In the genomic region with DNA sequence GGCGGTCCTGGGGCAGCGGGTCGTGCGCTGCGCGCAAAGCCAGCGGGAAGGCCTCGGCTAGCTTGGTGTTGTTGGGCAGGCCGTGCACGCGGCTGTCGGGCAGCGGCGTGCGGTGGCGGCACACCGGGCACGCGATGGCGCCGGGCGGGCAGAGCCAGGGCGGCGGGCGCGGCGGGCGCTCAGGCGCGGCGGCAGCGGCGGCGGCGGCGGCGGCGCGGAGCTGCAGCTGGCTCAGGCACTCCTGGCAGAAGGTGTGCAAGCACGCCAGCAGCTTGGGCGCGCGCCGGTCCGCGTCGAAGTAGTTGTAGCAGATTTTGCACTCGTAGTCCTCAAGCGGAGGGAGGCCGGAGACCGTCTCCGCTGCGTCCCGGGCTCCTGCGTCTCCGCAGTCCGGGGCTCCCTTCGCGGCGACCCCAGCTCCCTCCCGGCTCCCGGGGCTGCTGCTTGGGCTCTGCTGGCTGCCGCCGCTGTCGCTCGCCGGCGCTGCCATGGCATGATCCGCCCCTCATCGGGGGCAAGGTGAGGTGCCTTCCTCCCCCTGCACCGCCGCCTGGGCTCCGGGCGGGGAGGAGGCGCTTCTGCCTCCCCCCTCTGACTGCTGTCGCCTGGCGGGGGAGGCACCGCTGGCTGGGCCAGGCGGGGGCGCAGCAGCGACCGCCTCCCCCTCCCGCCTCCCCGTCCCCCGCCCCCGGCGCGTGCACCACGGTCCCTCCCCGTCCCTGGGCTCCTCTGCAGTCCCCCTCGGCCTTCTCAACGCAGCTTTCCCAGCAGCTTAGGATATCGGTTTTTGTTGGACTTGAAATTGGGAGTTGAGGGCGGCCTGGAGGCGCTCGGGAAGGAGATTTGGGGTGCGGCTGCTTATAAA, we compare ENCODE assay signal across 9 cellular contexts. TPM values are rescaled to one million over a fixed set of nuclear protein-coding genes. Genes with fewer than 3 reads are reported as not detected.
DNase-seq lines count a peak whose midpoint lies in the region; ATAC-seq, FAIRE-seq and TF ChIP-seq lines count a peak whose summit lies in the region.
"Had no signal": no experiment of that assay in that cellular context is flagged by ENCODE, and none has a peak within 500 bp of the region (broad histone marks: within the 10 kb centered on the region; RNA-seq: fewer than 3 reads in every experiment).

No MANE protein-coding gene starts in this region.

- FAIRE-seq in pancreas (lab: Jason Lieb, UNC) = no peak
- FAIRE-seq: G401.6 had no signal

- H3K27me3 ChIP-seq in HL-60 (ENCODE audit: insufficient read depth, poor library complexity, severe bottlenecking) = peaks cover 8% of the 10 kb centered on the region
- peaks cover 0 to 24% (median 6%) of the 10 kb centered on the region in 4 donors for H3K27me3 ChIP-seq in pancreas

- DNase-seq in NCI-H524 (lab: John Stamatoyannopoulos, UW) = peak; percentile 39 to 57
- DNase-seq in NCI-H524 treated with DMSO at 0.1 percent for 48 hours (lab: John Stamatoyannopoulos, UW) = no peak
- DNase-seq in HL-60 (ENCODE audit: low read depth in 1 of 2, low spot score in 1 of 2) = peak in 1 of 2 experiments; percentile 43
- DNase-seq in fibroblast of villous mesenchyme (ENCODE audit: low read depth) = no peak
- peak in 3 of 6 donors; percentile 31 to 76 (median 72) for DNase-seq in pancreas
- no peak for DNase-seq in cerebellar nuclear complex (lab: John Stamatoyannopoulos, UW)

- H3K4me1 ChIP-seq in pancreas = peaks cover 0 to 5% (median 0%) of the 10 kb centered on the region in 3 donors

- intact Hi-C loops in pancreas (cut with DNase I) = loop anchor here in 1 of 3 donors (10.0 kb wide), 1 partner anchor 245 kb away; no protein-coding TSS in a partner anchor

- ATAC-seq in GM21390 (IDR thresholded peaks at IDR 0.05; ENCODE audit: unreplicated experiment) (peak; percentile 47), SK-N-SH treated with all-trans-retinoic acid at 6 μM for 48 hours (peak; percentile 10; the same call in 1 of the 3 replicates), pancreas (peak; percentile 51 to 67 (median 60))

- no peak overlapping the region for H3K27ac ChIP-seq in HL-60 (replicated peaks)
- no peak overlapping the region for H3K27ac ChIP-seq in pancreas

- TF ChIP-seq CTCF in HL-60 (IDR thresholded peaks at IDR 0.05; ENCODE audit: insufficient read depth, low read length) (no peak), fibroblast of villous mesenchyme (IDR thresholded peaks at IDR 0.05; ENCODE audit: insufficient read depth, low read depth, low read length) (no peak), pancreas (IDR thresholded peaks at IDR 0.05) (no peak)

- no peaks in the 10 kb centered on the region for H3K36me3 ChIP-seq in pancreas

- no peaks in the 10 kb centered on the region for H3K9me3 ChIP-seq in pancreas

- WGBS in pancreas, 2 donors = 1 to 2% methylated on average over 56 to 97 of the region's 97 CpGs

- H3K4me3 ChIP-seq in HL-60 (replicated peaks; ENCODE audit: insufficient read depth, low read length) (peak overlapping the region; percentile 49), fibroblast of villous mesenchyme (ENCODE audit: low read depth, low read length) (peak overlapping the region; percentile 50), pancreas (peak overlapping the region in 3 of 4 donors; percentile 20 to 49 (median 37))

TF ChIP-seq in SK-N-SH treated with all-trans-retinoic acid at 6 μM for 48 hours, 23 proteins besides CTCF, POLR2A, EP300 and RAD21 (continues in another document):
- TF ChIP-seq ESRRG (CRISPR knock-in tag; IDR thresholded peaks at IDR 0.05) (no peak), ISL1 (CRISPR knock-in tag; IDR thresholded peaks at IDR 0.05) (no peak), ZC3H10 (CRISPR knock-in tag; IDR thresholded peaks at IDR 0.05) (no peak), ZFP30 (CRISPR knock-in tag; IDR thresholded peaks at IDR 0.05) (no peak), BACH2 (CRISPR knock-in tag; IDR thresholded peaks at IDR 0.05; ENCODE audit: borderline replicate concordance) (no peak), GLIS3 (CRISPR knock-in tag; IDR thresholded peaks at IDR 0.05) (no peak), POU6F1 (CRISPR knock-in tag; IDR thresholded peaks at IDR 0.05; ENCODE audit: borderline replicate concordance, low read depth) (no peak), ZFP3 (CRISPR knock-in tag; IDR thresholded peaks at IDR 0.05) (no peak), RARB (CRISPR knock-in tag; IDR thresholded peaks at IDR 0.05) (no peak), ZNF8 (CRISPR knock-in tag; IDR thresholded peaks at IDR 0.05) (no peak), SNAI2 (CRISPR knock-in tag; IDR thresholded peaks at IDR 0.05) (no peak), TOX (CRISPR knock-in tag; IDR thresholded peaks at IDR 0.05; ENCODE audit: borderline replicate concordance) (no peak), OSR1 (CRISPR knock-in tag; IDR thresholded peaks at IDR 0.05) (no peak)
- TF ChIP-seq, protein P1, sequence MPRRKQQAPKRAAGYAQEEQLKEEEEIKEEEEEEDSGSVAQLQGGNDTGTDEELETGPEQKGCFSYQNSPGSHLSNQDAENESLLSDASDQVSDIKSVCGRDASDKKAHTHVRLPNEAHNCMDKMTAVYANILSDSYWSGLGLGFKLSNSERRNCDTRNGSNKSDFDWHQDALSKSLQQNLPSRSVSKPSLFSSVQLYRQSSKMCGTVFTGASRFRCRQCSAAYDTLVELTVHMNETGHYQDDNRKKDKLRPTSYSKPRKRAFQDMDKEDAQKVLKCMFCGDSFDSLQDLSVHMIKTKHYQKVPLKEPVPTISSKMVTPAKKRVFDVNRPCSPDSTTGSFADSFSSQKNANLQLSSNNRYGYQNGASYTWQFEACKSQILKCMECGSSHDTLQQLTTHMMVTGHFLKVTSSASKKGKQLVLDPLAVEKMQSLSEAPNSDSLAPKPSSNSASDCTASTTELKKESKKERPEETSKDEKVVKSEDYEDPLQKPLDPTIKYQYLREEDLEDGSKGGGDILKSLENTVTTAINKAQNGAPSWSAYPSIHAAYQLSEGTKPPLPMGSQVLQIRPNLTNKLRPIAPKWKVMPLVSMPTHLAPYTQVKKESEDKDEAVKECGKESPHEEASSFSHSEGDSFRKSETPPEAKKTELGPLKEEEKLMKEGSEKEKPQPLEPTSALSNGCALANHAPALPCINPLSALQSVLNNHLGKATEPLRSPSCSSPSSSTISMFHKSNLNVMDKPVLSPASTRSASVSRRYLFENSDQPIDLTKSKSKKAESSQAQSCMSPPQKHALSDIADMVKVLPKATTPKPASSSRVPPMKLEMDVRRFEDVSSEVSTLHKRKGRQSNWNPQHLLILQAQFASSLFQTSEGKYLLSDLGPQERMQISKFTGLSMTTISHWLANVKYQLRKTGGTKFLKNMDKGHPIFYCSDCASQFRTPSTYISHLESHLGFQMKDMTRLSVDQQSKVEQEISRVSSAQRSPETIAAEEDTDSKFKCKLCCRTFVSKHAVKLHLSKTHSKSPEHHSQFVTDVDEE (CRISPR knock-in tag; IDR thresholded peaks at IDR 0.05) = no peak
- TF ChIP-seq, protein P2, sequence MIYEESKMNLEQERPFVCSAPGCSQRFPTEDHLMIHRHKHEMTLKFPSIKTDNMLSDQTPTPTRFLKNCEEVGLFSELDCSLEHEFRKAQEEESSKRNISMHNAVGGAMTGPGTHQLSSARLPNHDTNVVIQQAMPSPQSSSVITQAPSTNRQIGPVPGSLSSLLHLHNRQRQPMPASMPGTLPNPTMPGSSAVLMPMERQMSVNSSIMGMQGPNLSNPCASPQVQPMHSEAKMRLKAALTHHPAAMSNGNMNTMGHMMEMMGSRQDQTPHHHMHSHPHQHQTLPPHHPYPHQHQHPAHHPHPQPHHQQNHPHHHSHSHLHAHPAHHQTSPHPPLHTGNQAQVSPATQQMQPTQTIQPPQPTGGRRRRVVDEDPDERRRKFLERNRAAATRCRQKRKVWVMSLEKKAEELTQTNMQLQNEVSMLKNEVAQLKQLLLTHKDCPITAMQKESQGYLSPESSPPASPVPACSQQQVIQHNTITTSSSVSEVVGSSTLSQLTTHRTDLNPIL (CRISPR knock-in tag; IDR thresholded peaks at IDR 0.05; ENCODE audit: low read depth) = no peak
- TF ChIP-seq, protein P3, sequence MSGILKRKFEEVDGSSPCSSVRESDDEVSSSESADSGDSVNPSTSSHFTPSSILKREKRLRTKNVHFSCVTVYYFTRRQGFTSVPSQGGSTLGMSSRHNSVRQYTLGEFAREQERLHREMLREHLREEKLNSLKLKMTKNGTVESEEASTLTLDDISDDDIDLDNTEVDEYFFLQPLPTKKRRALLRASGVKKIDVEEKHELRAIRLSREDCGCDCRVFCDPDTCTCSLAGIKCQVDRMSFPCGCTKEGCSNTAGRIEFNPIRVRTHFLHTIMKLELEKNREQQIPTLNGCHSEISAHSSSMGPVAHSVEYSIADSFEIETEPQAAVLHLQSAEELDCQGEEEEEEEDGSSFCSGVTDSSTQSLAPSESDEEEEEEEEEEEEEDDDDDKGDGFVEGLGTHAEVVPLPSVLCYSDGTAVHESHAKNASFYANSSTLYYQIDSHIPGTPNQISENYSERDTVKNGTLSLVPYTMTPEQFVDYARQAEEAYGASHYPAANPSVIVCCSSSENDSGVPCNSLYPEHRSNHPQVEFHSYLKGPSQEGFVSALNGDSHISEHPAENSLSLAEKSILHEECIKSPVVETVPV (CRISPR knock-in tag; IDR thresholded peaks at IDR 0.05) = no peak

RNA-seq across cellular contexts. Expression of gene PAX3, which starts 21.0 kb away (rescaled TPM):
- total RNA-seq in fibroblast of villous mesenchyme = not detected in 2 replicates
- total RNA-seq in pancreas = not detected
- polyA plus RNA-seq in pancreas = not detected

Comparison
In these comparisons a context has a peak if more than half of its experiments do, and no peak if none do; other contexts are left out.
1. DNase-seq: peak in NCI-H524 (2 of 2); none in NCI-H524 treated with DMSO at 0.1 percent for 48 hours (single experiment), fibroblast of villous mesenchyme (single experiment) and cerebellar nuclear complex (0 of 2).
2. Peak in every context shown above with its lines, with median percentiles within 50 percentile points of each other: ATAC-seq and H3K4me3 ChIP-seq.